1 cellular context compared by ENCODE assay signal in genomic region chr5:177425801-177426565, GRCh38.
A peak's percentile ranks its signal among the peaks of the same experiment; 100 is the strongest.
TF ChIP-seq lines count a peak whose summit lies in the region.

No MANE protein-coding gene starts in this region.

TF ChIP-seq in HEK293, 187 proteins besides CTCF, POLR2A, EP300 and RAD21 (continued from another document and continues in another):
- no peak for TF ChIP-seq ZNF518A (tag by site-specific recombination; conservative IDR thresholded peaks at IDR 0.05; ENCODE audit: low read depth)
- no peak for TF ChIP-seq GLI2 (tag by site-specific recombination; IDR thresholded peaks at IDR 0.05; ENCODE audit: borderline replicate concordance, low read depth)
- no peak for TF ChIP-seq ZNF513 (tag by site-specific recombination; IDR thresholded peaks at IDR 0.05)
- peak; percentile 37; the same call in 1 of the 2 replicates for TF ChIP-seq ZIC2 (tag by site-specific recombination; IDR thresholded peaks at IDR 0.05)
- peak; percentile 70 for TF ChIP-seq ZBTB26 (tag by site-specific recombination; optimal IDR thresholded peaks at IDR 0.05)
- TF ChIP-seq ZNF248 (tag by site-specific recombination; IDR thresholded peaks at IDR 0.05), result no peak
- no peak for TF ChIP-seq ZNF221 (tag by site-specific recombination; IDR thresholded peaks at IDR 0.05; ENCODE audit: borderline replicate concordance)
- TF ChIP-seq ZFP69B (tag by site-specific recombination; IDR thresholded peaks at IDR 0.05), result peak; percentile 46; the same call in 1 of the 2 replicates
- no peak for TF ChIP-seq ZBTB7A (tag by site-specific recombination; IDR thresholded peaks at IDR 0.05; ENCODE audit: low read depth)
- TF ChIP-seq ZNF660 (tag by site-specific recombination; IDR thresholded peaks at IDR 0.05), result 0 out of 2 replicates have a peak, but pooled peaks have one; percentile 28
- no peak for TF ChIP-seq ZNF280C (tag by site-specific recombination; IDR thresholded peaks at IDR 0.05)
- TF ChIP-seq ZNF112 (tag by site-specific recombination; IDR thresholded peaks at IDR 0.05), result no peak
- no peak for TF ChIP-seq HOXD13 (CRISPR knock-in tag; IDR thresholded peaks at IDR 0.05; ENCODE audit: borderline replicate concordance)
- peak; percentile 42; the same call in 1 of the 2 replicates for TF ChIP-seq WT1 (tag by site-specific recombination; IDR thresholded peaks at IDR 0.05)
- peak; percentile 39; the same call in 1 of the 2 replicates for TF ChIP-seq ZNF341 (tag by site-specific recombination; IDR thresholded peaks at IDR 0.05; ENCODE audit: low read depth)
- no peak for TF ChIP-seq ZNF121 (tag by site-specific recombination; IDR thresholded peaks at IDR 0.05)
- TF ChIP-seq KLF8 (tag by site-specific recombination; IDR thresholded peaks at IDR 0.05), result peak; percentile 97
- TF ChIP-seq ZNF202 (tag by site-specific recombination; IDR thresholded peaks at IDR 0.05; ENCODE audit: borderline replicate concordance), result no peak
- TF ChIP-seq ZNF777 (tag by site-specific recombination; IDR thresholded peaks at IDR 0.05; ENCODE audit: borderline replicate concordance), result no peak
- peak; percentile 90 for TF ChIP-seq ZNF24 (tag by site-specific recombination; IDR thresholded peaks at IDR 0.05)
- peak; percentile 88; the same call in 1 of the 2 replicates for TF ChIP-seq ZEB2 (tag by site-specific recombination; IDR thresholded peaks at IDR 0.05)
- TF ChIP-seq ZNF677 (tag by site-specific recombination; IDR thresholded peaks at IDR 0.05), result no peak
- TF ChIP-seq GLIS1 (tag by site-specific recombination; IDR thresholded peaks at IDR 0.05), result peak; percentile 81
- no peak for TF ChIP-seq ZNF292 (tag by site-specific recombination; IDR thresholded peaks at IDR 0.05; ENCODE audit: borderline replicate concordance, low read depth)
- no peak for TF ChIP-seq ZNF23 (tag by site-specific recombination; IDR thresholded peaks at IDR 0.05; ENCODE audit: borderline replicate concordance)
- TF ChIP-seq ZNF558 (tag by site-specific recombination; IDR thresholded peaks at IDR 0.05), result no peak
- TF ChIP-seq HIC1 (tag by site-specific recombination; IDR thresholded peaks at IDR 0.05), result peak; percentile 56; the same call in 1 of the 2 replicates
- TF ChIP-seq ZNF214 (tag by site-specific recombination; IDR thresholded peaks at IDR 0.05; ENCODE audit: borderline replicate concordance), result no peak
- no peak for TF ChIP-seq ZNF514 (tag by site-specific recombination; IDR thresholded peaks at IDR 0.05)
- TF ChIP-seq ZNF175 (tag by site-specific recombination; IDR thresholded peaks at IDR 0.05), result no peak
- TF ChIP-seq SETDB1 (IDR thresholded peaks at IDR 0.05; ENCODE audit: insufficient read length, low read length), result no peak
- peak; percentile 99 for TF ChIP-seq KLF10 (tag by site-specific recombination; IDR thresholded peaks at IDR 0.05)
- peak; percentile 85 for TF ChIP-seq ZXDB (tag by site-specific recombination; IDR thresholded peaks at IDR 0.05)
- no peak for TF ChIP-seq ZBTB44 (tag by site-specific recombination; IDR thresholded peaks at IDR 0.05)
- TF ChIP-seq ZNF548 (tag by site-specific recombination; IDR thresholded peaks at IDR 0.05), result no peak
- no peak for TF ChIP-seq ZNF521 (tag by site-specific recombination; IDR thresholded peaks at IDR 0.05)
- peak; percentile 57; the same call in 1 of the 2 replicates for TF ChIP-seq SCRT1 (tag by site-specific recombination; IDR thresholded peaks at IDR 0.05; ENCODE audit: borderline replicate concordance)
- 0 out of 2 replicates have a peak, but pooled peaks have one; percentile 36 for TF ChIP-seq BCL11A (tag by site-specific recombination; IDR thresholded peaks at IDR 0.05; ENCODE audit: low read depth)
- TF ChIP-seq ZNF645 (tag by site-specific recombination; IDR thresholded peaks at IDR 0.05), result no peak
- no peak for TF ChIP-seq ZNF626 (tag by site-specific recombination; IDR thresholded peaks at IDR 0.05)
- TF ChIP-seq ZNF426 (tag by site-specific recombination; IDR thresholded peaks at IDR 0.05), result no peak
- no peak for TF ChIP-seq ZNF596 (tag by site-specific recombination; IDR thresholded peaks at IDR 0.05)
- TF ChIP-seq ZNF155 (tag by site-specific recombination; IDR thresholded peaks at IDR 0.05), result no peak
- TF ChIP-seq AEBP2 (tag by site-specific recombination; IDR thresholded peaks at IDR 0.05; ENCODE audit: borderline replicate concordance), result no peak
- TF ChIP-seq ZSCAN16 (tag by site-specific recombination; IDR thresholded peaks at IDR 0.05), result no peak
- peak; percentile 87 for TF ChIP-seq KLF1 (tag by site-specific recombination; IDR thresholded peaks at IDR 0.05)
